Comparison of ENCODE assay signal across 7 cellular contexts in the genomic region with DNA sequence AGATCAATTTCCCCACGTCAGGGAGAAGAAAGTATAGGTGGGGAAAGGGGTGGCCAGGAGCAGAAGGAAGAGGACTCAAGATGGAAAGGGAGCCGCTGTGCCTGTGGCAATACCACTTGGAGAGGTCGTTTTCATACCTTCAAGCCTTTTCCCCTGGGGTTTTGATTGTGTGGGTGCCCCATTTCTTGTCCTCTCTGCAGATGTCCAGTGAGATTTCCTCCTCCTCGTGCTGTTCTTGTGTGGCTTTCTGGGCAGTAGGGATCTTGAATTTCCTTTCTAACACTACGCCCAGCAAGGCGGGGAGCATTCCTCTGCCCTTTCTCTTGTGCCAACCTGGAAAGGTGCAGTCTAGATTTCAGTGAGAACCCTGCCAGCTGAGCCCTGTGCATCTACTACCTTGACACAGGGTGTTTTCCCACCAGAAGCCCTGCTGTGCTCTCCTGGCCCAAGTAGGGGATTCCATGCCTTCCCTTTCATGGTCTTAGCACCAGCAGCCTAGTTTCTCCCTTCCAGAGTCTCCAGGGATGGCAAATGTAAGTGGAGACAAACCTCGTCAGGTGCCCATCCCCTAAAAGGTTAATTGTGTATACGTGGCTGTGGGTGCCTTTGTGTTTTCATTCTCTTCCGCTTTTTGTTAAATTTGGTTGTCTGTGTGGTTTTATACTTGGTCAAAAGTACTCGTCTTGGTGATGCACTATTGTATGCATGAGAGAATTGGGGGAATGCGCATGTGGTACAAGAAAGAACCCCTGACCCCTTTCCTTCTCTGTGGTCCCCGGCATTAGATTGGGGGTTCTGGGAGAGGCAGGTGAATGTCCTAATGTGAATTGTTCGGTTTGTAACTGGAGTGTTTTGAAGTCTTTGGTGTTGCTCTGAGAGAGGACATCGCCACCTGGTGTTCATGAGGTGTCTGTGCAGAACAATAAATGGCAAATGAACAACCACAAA.
DNase-seq lines count a peak whose midpoint lies in the region; ATAC-seq and TF ChIP-seq lines count a peak whose summit lies in the region.

No MANE protein-coding gene starts in this region.

- H3K27ac ChIP-seq in ascending aorta = no peak overlapping the region
- no peak overlapping the region for H3K27ac ChIP-seq in iPS DF 6.9 (ENCODE audit: low read length)

- CTCF ChIA-PET in GM10248 (lab: Yijun Ruan, JAX) = interaction anchor here (1.4 to 1.7 kb wide), 3 partner anchors 18 to 121 kb away, joined by 3 to 15 read pairs (median 4); a partner anchor contains a TSS

- H3K4me1 ChIP-seq in ascending aorta (no peaks in the 10 kb centered on the region), iPS DF 6.9 (ENCODE audit: control insufficient read depth, insufficient read depth, low read length) (no peaks in the 10 kb centered on the region)

- ATAC-seq in GM21737 (IDR thresholded peaks at IDR 0.05; ENCODE audit: unreplicated experiment) = peak; percentile 76

- no peaks in the 10 kb centered on the region for H3K9me3 ChIP-seq in ascending aorta
- no peaks in the 10 kb centered on the region for H3K9me3 ChIP-seq in iPS DF 6.9 (ENCODE audit: control insufficient read depth, insufficient read depth, low read length)

- H3K36me3 ChIP-seq in ascending aorta (no peaks in the 10 kb centered on the region), iPS DF 6.9 (ENCODE audit: control insufficient read depth, insufficient read depth, low read length) (no peaks in the 10 kb centered on the region)

- no peaks in the 10 kb centered on the region for H3K27me3 ChIP-seq in ascending aorta
- H3K27me3 ChIP-seq in iPS DF 6.9 (ENCODE audit: control insufficient read depth, insufficient read depth, low read length) = no peaks in the 10 kb centered on the region

- no CpG with 5 or more reads among the region's 14 CpGs for WGBS in iPS DF 6.9 (ENCODE audit: insufficient coverage, insufficient read length)

- intact Hi-C loops in ascending aorta (cut with DNase I) = loop anchor here (1.0 to 2.0 kb wide), 2 partner anchors 75 to 113 kb away; no protein-coding TSS in a partner anchor

- POLR2A ChIA-PET in GM10248 (lab: Yijun Ruan, JAX) = no interaction called here

- DNase-seq in GM10248 (ENCODE audit: extremely low spot score) = no peak
- DNase-seq in KG1 (lab: John Stamatoyannopoulos, UW) = peak; percentile 74
- DNase-seq in SK-MEL-5 (ENCODE audit: low read depth, low spot score) = peak; percentile 46
- DNase-seq in ascending aorta (ENCODE audit: low spot score in 2 of 2) = no peak
- peak; percentile 27 for DNase-seq in iPS DF 6.9 (ENCODE audit: low read depth, low spot score)
- peak; percentile 37 to 47 for DNase-seq in stimulated activated CD4-positive, alpha-beta T cell treated with anti-CD3 and anti-CD28 coated beads, Interleukin-2, amount 100 ng/mL, for 24 hours

- H3K4me3 ChIP-seq in ascending aorta = no peak overlapping the region
- no peak overlapping the region for H3K4me3 ChIP-seq in iPS DF 6.9 (ENCODE audit: low read length)

- TF ChIP-seq CTCF in GM10248 (IDR thresholded peaks at IDR 0.05; ENCODE audit: control extremely low read depth, extremely low read depth, low read depth, missing control alignments) = peak; percentile 88
- TF ChIP-seq CTCF in ascending aorta (IDR thresholded peaks at IDR 0.05) = peak; percentile 59 to 74 (median 73)

- in situ Hi-C loops in SK-MEL-5 (cut with HindIII; ENCODE audit: low pct_unique_long_range_greater_than_20kb, low sequenced_read_pairs) = no loop called here

Comparison
In these comparisons a context has a peak if more than half of its experiments do, and no peak if none do; other contexts are left out.
1. DNase-seq: peak in KG1 (single experiment), SK-MEL-5 (single experiment), iPS DF 6.9 (single experiment) and stimulated activated CD4-positive, alpha-beta T cell treated with anti-CD3 and anti-CD28 coated beads, Interleukin-2, amount 100 ng/mL, for 24 hours (2 of 2); none in GM10248 (single experiment) and ascending aorta (0 of 2).